Comparison of ENCODE assay signal across 10 cellular contexts in the genomic region with DNA sequence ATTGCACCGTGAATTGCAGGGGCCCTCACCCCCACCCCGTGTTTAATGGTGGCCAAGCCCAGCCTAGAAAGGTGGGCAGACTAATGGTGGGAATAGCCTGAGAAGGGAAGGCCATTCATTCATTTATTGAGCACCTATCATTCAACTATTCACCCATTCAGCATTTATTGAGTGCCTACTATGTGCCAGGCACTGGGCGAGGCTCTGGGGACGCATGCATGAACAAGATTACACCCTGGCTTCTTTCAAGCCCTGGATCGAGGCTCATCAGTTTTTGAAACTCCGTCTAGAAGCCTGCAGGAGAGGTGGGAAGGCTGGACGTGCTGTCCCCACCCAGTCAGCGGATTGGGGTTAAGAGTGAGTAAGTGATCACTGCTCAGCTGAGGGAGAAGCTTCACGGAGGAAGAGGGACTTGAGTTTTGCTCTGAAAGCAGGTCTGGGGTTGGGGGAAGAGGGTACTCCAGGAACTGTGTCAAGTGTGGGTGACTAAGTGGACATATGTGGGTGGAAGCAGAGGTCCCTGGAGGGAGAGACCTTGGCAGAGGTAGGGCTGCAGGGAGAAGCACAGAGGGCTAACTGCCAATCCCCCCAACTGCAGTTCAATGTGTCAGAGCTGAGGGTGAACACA. TPM values are rescaled to one million over a fixed set of nuclear protein-coding genes. Genes with fewer than 3 reads are reported as not detected.
A peak's percentile ranks its signal among the peaks of the same experiment; 100 is the strongest.
DNase-seq lines count a peak whose midpoint lies in the region; ATAC-seq and TF ChIP-seq lines count a peak whose summit lies in the region.
"Had no signal": no experiment of that assay in that cellular context is flagged by ENCODE, and none has a peak within 500 bp of the region (broad histone marks: within the 10 kb centered on the region; RNA-seq: fewer than 3 reads in every experiment).

No MANE protein-coding gene starts in this region.

- H3K4me1 ChIP-seq in lower lobe of right lung (peaks cover 31% of the 10 kb centered on the region), testis (peaks cover 28% of the 10 kb centered on the region), MM.1S (ENCODE audit: low read length) (no peaks in the 10 kb centered on the region)

- peak overlapping the region; percentile 5 for H3K27ac Mint-ChIP-seq in activated naive CD4-positive, alpha-beta T cell treated with anti-CD3 and anti-CD28 coated beads for 36 hours

- H2AFZ ChIP-seq in MM.1S (ENCODE audit: low read length), result no peak overlapping the region

- peaks cover 2% of the 10 kb centered on the region for H3K4me1 Mint-ChIP-seq in activated naive CD4-positive, alpha-beta T cell treated with anti-CD3 and anti-CD28 coated beads for 36 hours (ENCODE audit: low read depth)
- H3K4me1 Mint-ChIP-seq: brain had no signal

- no peak overlapping the region for H3K4me3 Mint-ChIP-seq in activated naive CD4-positive, alpha-beta T cell treated with anti-CD3 and anti-CD28 coated beads for 36 hours
- H3K4me3 Mint-ChIP-seq: brain had no signal

- H3K4me2 ChIP-seq in MM.1S (ENCODE audit: low read depth, low read length), result no peak overlapping the region

- WGBS in testis, 2 donors, result 53 to 71% methylated on average over 9 of the region's 9 CpGs

- ATAC-seq in lower lobe of right lung (peak in 1 of 2 donors; percentile 22), GM21367 (IDR thresholded peaks at IDR 0.05; ENCODE audit: unreplicated experiment) (no peak)

- H3K9me3 ChIP-seq in lower lobe of right lung, result no peaks in the 10 kb centered on the region
- H3K9me3 ChIP-seq in testis, result no peaks in the 10 kb centered on the region
- no peaks in the 10 kb centered on the region for H3K9me3 ChIP-seq in MM.1S (replicated peaks; ENCODE audit: insufficient read depth, low read length)

- TF ChIP-seq POLR2A in testis (IDR thresholded peaks at IDR 0.05), result no peak

- no peaks in the 10 kb centered on the region for H3K9me3 Mint-ChIP-seq in activated naive CD4-positive, alpha-beta T cell treated with anti-CD3 and anti-CD28 coated beads for 36 hours
- H3K9me3 Mint-ChIP-seq: brain had no signal

- H3K36me3 ChIP-seq in brain microvascular endothelial cell (replicated peaks) (peaks cover 29% of the 10 kb centered on the region), lower lobe of right lung (peaks cover 54% of the 10 kb centered on the region), testis (ENCODE audit: low read depth, missing control alignments) (no peaks in the 10 kb centered on the region), MM.1S (replicated peaks; ENCODE audit: insufficient read depth, low read length) (peaks cover 10% of the 10 kb centered on the region; the same call in 1 of the 2 replicates)

- peaks cover 23% of the 10 kb centered on the region for H3K79me2 ChIP-seq in MM.1S (ENCODE audit: low read length)

- in situ Hi-C loops in brain microvascular endothelial cell (cut with HindIII; ENCODE audit: low pct_ligation_motif_present, low sequenced_read_pairs), result no loop called here

- no peaks in the 10 kb centered on the region for H4K20me1 ChIP-seq in MM.1S (ENCODE audit: insufficient read depth, low read length)

- no peaks in the 10 kb centered on the region for H3K27me3 ChIP-seq in brain microvascular endothelial cell (replicated peaks)
- H3K27me3 ChIP-seq in lower lobe of right lung (ENCODE audit: low read depth), result no peaks in the 10 kb centered on the region
- H3K27me3 ChIP-seq in testis, result no peaks in the 10 kb centered on the region
- H3K27me3 ChIP-seq in MM.1S (replicated peaks; ENCODE audit: insufficient read depth, low read length), result no peaks in the 10 kb centered on the region

- H3K4me3 ChIP-seq in brain microvascular endothelial cell (ENCODE audit: low read depth, low read length) (no peak overlapping the region), lower lobe of right lung (no peak overlapping the region), testis (no peak overlapping the region), MM.1S (ENCODE audit: low read length) (no peak overlapping the region)

- peak overlapping the region; percentile 15 for H3K27ac ChIP-seq in brain microvascular endothelial cell
- peak overlapping the region; percentile 13 for H3K27ac ChIP-seq in lower lobe of right lung
- peak overlapping the region; percentile 67 to 80 for H3K27ac ChIP-seq in testis
- H3K27ac ChIP-seq in MM.1S (ENCODE audit: low read length), result no peak overlapping the region

- peaks cover 24% of the 10 kb centered on the region for H3F3A ChIP-seq in MM.1S (ENCODE audit: insufficient read depth, low read length)

- H3K9me2 ChIP-seq in MM.1S (replicated peaks; ENCODE audit: insufficient read depth, low read length), result no peaks in the 10 kb centered on the region

- no peaks in the 10 kb centered on the region for H3K27me3 Mint-ChIP-seq in activated naive CD4-positive, alpha-beta T cell treated with anti-CD3 and anti-CD28 coated beads for 36 hours (ENCODE audit: low read depth)
- H3K27me3 Mint-ChIP-seq: brain had no signal

- H3K36me3 Mint-ChIP-seq in activated naive CD4-positive, alpha-beta T cell treated with anti-CD3 and anti-CD28 coated beads for 36 hours (ENCODE audit: low read depth), result peaks cover 10% of the 10 kb centered on the region

- CTCF ChIA-PET in activated naive CD4-positive, alpha-beta T cell treated with anti-CD3 and anti-CD28 coated beads for 36 hours (lab: Charles Lee), result interaction anchor here (0.7 to 2.0 kb wide), 4 partner anchors 16 to 79 kb away, joined by 3 to 6 read pairs (median 4); no protein-coding TSS in a partner anchor

- no peak for TF ChIP-seq CTCF in brain microvascular endothelial cell (IDR thresholded peaks at IDR 0.05; ENCODE audit: low read depth, low read length, missing control alignments)
- no peak for TF ChIP-seq CTCF in lower lobe of right lung (IDR thresholded peaks at IDR 0.05)
- no peak for TF ChIP-seq CTCF in testis (IDR thresholded peaks at IDR 0.05)
- TF ChIP-seq CTCF in MM.1S (IDR thresholded peaks at IDR 0.05; ENCODE audit: low read length), result no peak

- H3K9ac ChIP-seq in MM.1S (ENCODE audit: low read length), result no peak overlapping the region

- DNase-seq in activated naive CD4-positive, alpha-beta T cell treated with anti-CD3 and anti-CD28 coated beads for 36 hours, result no peak
- DNase-seq in activated naive CD4-positive, alpha-beta T cell (lab: John Stamatoyannopoulos, UW), result no peak
- DNase-seq in brain microvascular endothelial cell, result peak; percentile 34
- DNase-seq in lower lobe of right lung, result no peak
- DNase-seq in testis, result peak; percentile 45
- no peak for DNase-seq in NOMO-1 treated with DMSO at 0.1 percent for 48 hours (lab: John Stamatoyannopoulos, UW; ENCODE audit: unreplicated experiment)
- DNase-seq in MM.1S, result no peak
- DNase-seq: NCI-H1694 treated with DMSO at 0.1 percent for 48 hours had no signal

- intact Hi-C loops in activated naive CD4-positive, alpha-beta T cell treated with anti-CD3 and anti-CD28 coated beads for 36 hours (cut with micrococcal nuclease), result no loop called here
- intact Hi-C loops in lower lobe of right lung (cut with DNase I) (no loop called here), testis (cut with DNase I; ENCODE audit: low total_unique reads) (no loop called here)

RNA-seq across cellular contexts. Expression of gene MEF2D, which starts 35.6 kb away (rescaled TPM):
- total RNA-seq in activated naive CD4-positive, alpha-beta T cell treated with anti-CD3 and anti-CD28 coated beads for 36 hours, result 10 to 100 TPM; 28.8 to 32.8 TPM
- 51.0 TPM for total RNA-seq in lower lobe of right lung
- total RNA-seq in testis, result 100 to 1,000 TPM in 1 of 2 donors, 10 to 100 TPM in 1; 96.8 to 113 TPM
- polyA plus RNA-seq in testis (ENCODE audit: insufficient read depth, low read depth, low replicate concordance), result 34.4 TPM

Comparison
In these comparisons a context has a peak if more than half of its experiments do, and no peak if none do; other contexts are left out.
1. DNase-seq: peak in brain microvascular endothelial cell (single experiment) and testis (single experiment); none in activated naive CD4-positive, alpha-beta T cell treated with anti-CD3 and anti-CD28 coated beads for 36 hours (single experiment), activated naive CD4-positive, alpha-beta T cell (0 of 4), lower lobe of right lung (single experiment), NOMO-1 treated with DMSO at 0.1 percent for 48 hours (single experiment) and MM.1S (single experiment).